In genomic region chr13:24022568-24022967, GRCh38 we compare ENCODE assay signal across 20 cellular contexts.
DNase-seq lines count a peak whose midpoint lies in the region; ATAC-seq and TF ChIP-seq lines count a peak whose summit lies in the region.
"Had no signal": no experiment of that assay in that cellular context is flagged by ENCODE, and none has a peak within 500 bp of the region (broad histone marks: within the 10 kb centered on the region; RNA-seq: fewer than 3 reads in every experiment).

No MANE protein-coding gene starts in this region.

- ATAC-seq in activated naive CD8-positive, alpha-beta T cell treated with anti-CD3 and anti-CD28 coated beads, Interleukin-2, amount 50 U/mL, for 24 hours = no peak
- no peak for ATAC-seq in HG03432 (IDR thresholded peaks at IDR 0.05; ENCODE audit: unreplicated experiment)
- ATAC-seq in HG03442 (IDR thresholded peaks at IDR 0.05; ENCODE audit: unreplicated experiment) = no peak

- H3K27me3 Mint-ChIP-seq in activated naive CD8-positive, alpha-beta T cell treated with anti-CD3 and anti-CD28 coated beads for 36 hours = no peaks in the 10 kb centered on the region
- no peaks in the 10 kb centered on the region for H3K27me3 Mint-ChIP-seq in activated naive CD8-positive, alpha-beta T cell treated with anti-CD3 and anti-CD28 coated beads, Interleukin-2, amount 50 U/mL, for 24 hours
- H3K27me3 Mint-ChIP-seq in mesothelial cell of epicardium (ENCODE audit: low read depth) = no peaks in the 10 kb centered on the region

- peak overlapping the region; percentile 70 for H3K27ac Mint-ChIP-seq in activated naive CD8-positive, alpha-beta T cell treated with anti-CD3 and anti-CD28 coated beads for 36 hours
- H3K27ac Mint-ChIP-seq in activated naive CD8-positive, alpha-beta T cell treated with anti-CD3 and anti-CD28 coated beads, Interleukin-2, amount 50 U/mL, for 24 hours = no peak overlapping the region
- peak overlapping the region; percentile 47 for H3K27ac Mint-ChIP-seq in mesothelial cell of epicardium
- H3K27ac Mint-ChIP-seq: CD4-positive, alpha-beta memory T cell; HFFc6 had no signal

- H3K4me3 ChIP-seq in astrocyte of the spinal cord (ENCODE audit: low read depth, low read length) = no peak overlapping the region
- H3K4me3 ChIP-seq: GM23248, HAP-1, SK-N-MC had no signal

- no peak overlapping the region for H3K4me3 Mint-ChIP-seq in activated naive CD8-positive, alpha-beta T cell treated with anti-CD3 and anti-CD28 coated beads for 36 hours
- H3K4me3 Mint-ChIP-seq in activated naive CD8-positive, alpha-beta T cell treated with anti-CD3 and anti-CD28 coated beads, Interleukin-2, amount 50 U/mL, for 24 hours = no peak overlapping the region
- no peak overlapping the region for H3K4me3 Mint-ChIP-seq in mesothelial cell of epicardium
- H3K4me3 Mint-ChIP-seq: CD4-positive, alpha-beta memory T cell; HFFc6 had no signal

- in situ Hi-C loops in astrocyte of the spinal cord (cut with HindIII; ENCODE audit: low sequenced_read_pairs) = no loop called here

- TF ChIP-seq CTCF in astrocyte of the spinal cord (IDR thresholded peaks at IDR 0.05; ENCODE audit: low read depth, low read length) (no peak), mesothelial cell of epicardium (IDR thresholded peaks at IDR 0.05; ENCODE audit: unreplicated experiment) (no peak)

- peaks cover 4% of the 10 kb centered on the region for H3K4me1 Mint-ChIP-seq in activated naive CD8-positive, alpha-beta T cell treated with anti-CD3 and anti-CD28 coated beads for 36 hours
- peaks cover 4% of the 10 kb centered on the region for H3K4me1 Mint-ChIP-seq in activated naive CD8-positive, alpha-beta T cell treated with anti-CD3 and anti-CD28 coated beads, Interleukin-2, amount 50 U/mL, for 24 hours
- H3K4me1 Mint-ChIP-seq in mesothelial cell of epicardium = no peaks in the 10 kb centered on the region
- H3K4me1 Mint-ChIP-seq: CD4-positive, alpha-beta memory T cell had no signal

- no peak for DNase-seq in activated naive CD8-positive, alpha-beta T cell treated with anti-CD3 and anti-CD28 coated beads for 36 hours
- DNase-seq in activated naive CD8-positive, alpha-beta T cell treated with anti-CD3 and anti-CD28 coated beads, Interleukin-2, amount 50 U/mL, for 24 hours = no peak
- peak; percentile 11 for DNase-seq in astrocyte of the spinal cord (ENCODE audit: low read depth, low spot score)
- no peak for DNase-seq in mesothelial cell of epicardium (ENCODE audit: low spot score in 2 of 2, unreplicated experiment in 2 of 2)
- DNase-seq in NCI-H1092 (lab: John Stamatoyannopoulos, UW) = no peak
- DNase-seq: C1 segment of cervical spinal cord; CD4-positive, alpha-beta memory T cell; COR-L47; DMS53; GM23248; HFFc6; NCI-H2029; NCI-H446; NCI-H524 treated with DMSO at 0.1 percent for 48 hours; NCI-H774; SIG-M5 had no signal

- H3K9me3 Mint-ChIP-seq in activated naive CD8-positive, alpha-beta T cell treated with anti-CD3 and anti-CD28 coated beads for 36 hours = no peaks in the 10 kb centered on the region
- H3K9me3 Mint-ChIP-seq in activated naive CD8-positive, alpha-beta T cell treated with anti-CD3 and anti-CD28 coated beads, Interleukin-2, amount 50 U/mL, for 24 hours = no peaks in the 10 kb centered on the region
- peaks cover 8% of the 10 kb centered on the region for H3K9me3 Mint-ChIP-seq in mesothelial cell of epicardium
- H3K9me3 Mint-ChIP-seq: HFFc6 had no signal

- no peaks in the 10 kb centered on the region for H3K36me3 Mint-ChIP-seq in activated naive CD8-positive, alpha-beta T cell treated with anti-CD3 and anti-CD28 coated beads for 36 hours
- H3K36me3 Mint-ChIP-seq in activated naive CD8-positive, alpha-beta T cell treated with anti-CD3 and anti-CD28 coated beads, Interleukin-2, amount 50 U/mL, for 24 hours (ENCODE audit: low read depth) = no peaks in the 10 kb centered on the region
- no peaks in the 10 kb centered on the region for H3K36me3 Mint-ChIP-seq in mesothelial cell of epicardium
- H3K36me3 Mint-ChIP-seq: CD4-positive, alpha-beta memory T cell had no signal
